In genomic region chr14:98931911-98932310, GRCh38 we compare ENCODE assay signal across 9 cellular contexts.
DNase-seq lines count a peak whose midpoint lies in the region; ATAC-seq and TF ChIP-seq lines count a peak whose summit lies in the region.
"Had no signal": no experiment of that assay in that cellular context is flagged by ENCODE, and none has a peak within 500 bp of the region (broad histone marks: within the 10 kb centered on the region; RNA-seq: fewer than 3 reads in every experiment).

No MANE protein-coding gene starts in this region.

- intact Hi-C loops in colonic mucosa (cut with DNase I) (no loop called here), CD14-positive monocyte (cut with micrococcal nuclease) (no loop called here), uterus (cut with DNase I; ENCODE audit: low total_unique reads) (no loop called here), esophagus squamous epithelium (cut with DNase I) (no loop called here)

- CTCF ChIA-PET in activated CD8-positive, alpha-beta memory T cell treated with anti-CD3 and anti-CD28 coated beads, Interleukin-2, amount 10 ng/mL, durations not matched to agents 7 days and 5 days (lab: Charles Lee) = interaction anchor here (1.3 to 2.4 kb wide), 4 partner anchors 9 to 124 kb away, joined by 3 to 6 read pairs (median 3); no protein-coding TSS in a partner anchor

- H3K27ac ChIP-seq in DND-41 (ENCODE audit: low read length) = peak overlapping the region; percentile 95
- H3K27ac ChIP-seq in colonic mucosa = no peak overlapping the region
- no peak overlapping the region for H3K27ac ChIP-seq in uterus
- H3K27ac ChIP-seq in esophagus squamous epithelium = no peak overlapping the region
- H3K27ac ChIP-seq: WERI-Rb-1 had no signal

- H3K9me3 ChIP-seq in DND-41 (ENCODE audit: insufficient read depth, low read length, severe bottlenecking) = no peaks in the 10 kb centered on the region
- H3K9me3 ChIP-seq in colonic mucosa = no peaks in the 10 kb centered on the region
- H3K9me3 ChIP-seq in uterus = no peaks in the 10 kb centered on the region
- no peaks in the 10 kb centered on the region for H3K9me3 ChIP-seq in esophagus squamous epithelium

- H3K27ac Mint-ChIP-seq in activated CD8-positive, alpha-beta memory T cell treated with anti-CD3 and anti-CD28 coated beads, Interleukin-2, amount 10 ng/mL, durations not matched to agents 7 days and 5 days = peak overlapping the region; percentile 85
- H3K27ac Mint-ChIP-seq in CD14-positive monocyte = no peak overlapping the region

- peak overlapping the region; percentile 49 for H3K4me3 Mint-ChIP-seq in activated CD8-positive, alpha-beta memory T cell treated with anti-CD3 and anti-CD28 coated beads, Interleukin-2, amount 10 ng/mL, durations not matched to agents 7 days and 5 days
- no peak overlapping the region for H3K4me3 Mint-ChIP-seq in CD14-positive monocyte

- peaks cover 2% of the 10 kb centered on the region for H3K36me3 Mint-ChIP-seq in activated CD8-positive, alpha-beta memory T cell treated with anti-CD3 and anti-CD28 coated beads, Interleukin-2, amount 10 ng/mL, durations not matched to agents 7 days and 5 days
- no peaks in the 10 kb centered on the region for H3K36me3 Mint-ChIP-seq in CD14-positive monocyte

- H4K20me1 ChIP-seq in DND-41 (ENCODE audit: insufficient read depth, low read length) = no peaks in the 10 kb centered on the region

- TF ChIP-seq POLR2A in uterus (IDR thresholded peaks at IDR 0.05) = no peak
- TF ChIP-seq POLR2A in esophagus squamous epithelium (IDR thresholded peaks at IDR 0.05) = no peak

- H3K4me1 ChIP-seq in DND-41 (ENCODE audit: insufficient read depth, low read length) (peaks cover 39% of the 10 kb centered on the region), colonic mucosa (no peaks in the 10 kb centered on the region), uterus (no peaks in the 10 kb centered on the region), esophagus squamous epithelium (peaks cover 0 to 3% (median 3%) of the 10 kb centered on the region in 3 donors)

- H2AFZ ChIP-seq in DND-41 (ENCODE audit: low read depth, low read length) = no peak overlapping the region

- no peaks in the 10 kb centered on the region for H3K79me2 ChIP-seq in DND-41 (ENCODE audit: insufficient read depth, low read length)

- no peaks in the 10 kb centered on the region for H3K27me3 Mint-ChIP-seq in activated CD8-positive, alpha-beta memory T cell treated with anti-CD3 and anti-CD28 coated beads, Interleukin-2, amount 10 ng/mL, durations not matched to agents 7 days and 5 days
- H3K27me3 Mint-ChIP-seq in CD14-positive monocyte (ENCODE audit: low read depth in 3 of 3) = peaks cover 3 to 15% (median 7%) of the 10 kb centered on the region in 3 donors

- 83 to 95% methylated on average over 5 to 8 of the region's 8 CpGs for WGBS in esophagus squamous epithelium, 2 donors

- 0 out of 4 replicates have a peak overlapping the region, but pooled peaks of 1 of the 2 experiments have one; percentile 22 for H3K4me3 ChIP-seq in DND-41 (ENCODE audit: low read depth in 1 of 2, low read length in 2 of 2)
- H3K4me3 ChIP-seq in colonic mucosa = no peak overlapping the region
- H3K4me3 ChIP-seq in uterus = no peak overlapping the region
- H3K4me3 ChIP-seq in esophagus squamous epithelium = no peak overlapping the region

- H3K4me1 Mint-ChIP-seq in activated CD8-positive, alpha-beta memory T cell treated with anti-CD3 and anti-CD28 coated beads, Interleukin-2, amount 10 ng/mL, durations not matched to agents 7 days and 5 days = peaks cover 44% of the 10 kb centered on the region
- no peaks in the 10 kb centered on the region for H3K4me1 Mint-ChIP-seq in CD14-positive monocyte

- peak overlapping the region; percentile 52 for H3K4me2 ChIP-seq in DND-41 (ENCODE audit: insufficient read depth, low read length)

- no peaks in the 10 kb centered on the region for H3K36me3 ChIP-seq in DND-41 (ENCODE audit: insufficient read depth, low read length)
- H3K36me3 ChIP-seq in colonic mucosa = no peaks in the 10 kb centered on the region
- no peaks in the 10 kb centered on the region for H3K36me3 ChIP-seq in uterus
- no peaks in the 10 kb centered on the region for H3K36me3 ChIP-seq in esophagus squamous epithelium
- H3K36me3 ChIP-seq: WERI-Rb-1 had no signal

- ATAC-seq in DND-41 (ENCODE audit: insufficient read depth, low read depth) = peak; percentile 99
- ATAC-seq in activated CD8-positive, alpha-beta memory T cell treated with anti-CD3 and anti-CD28 coated beads, Interleukin-2, amount 10 ng/mL, durations not matched to agents 7 days and 5 days = peak; percentile 96

- peak; percentile 23 for TF ChIP-seq CTCF in DND-41 (IDR thresholded peaks at IDR 0.05; ENCODE audit: borderline replicate concordance, extremely low read depth, low read length, poor library complexity, severe bottlenecking)
- no peak for TF ChIP-seq CTCF in colonic mucosa (IDR thresholded peaks at IDR 0.05)
- no peak for TF ChIP-seq CTCF in CD14-positive monocyte (IDR thresholded peaks at IDR 0.05)
- no peak for TF ChIP-seq CTCF in uterus (IDR thresholded peaks at IDR 0.05)
- TF ChIP-seq CTCF in esophagus squamous epithelium (IDR thresholded peaks at IDR 0.05) = no peak

- H3K9me3 Mint-ChIP-seq in activated CD8-positive, alpha-beta memory T cell treated with anti-CD3 and anti-CD28 coated beads, Interleukin-2, amount 10 ng/mL, durations not matched to agents 7 days and 5 days (ENCODE audit: low read depth) = no peaks in the 10 kb centered on the region
- H3K9me3 Mint-ChIP-seq in CD14-positive monocyte = peaks cover 0 to 9% (median 3%) of the 10 kb centered on the region in 7 donors

- H3K27me3 ChIP-seq in DND-41 (ENCODE audit: insufficient read depth, low read length, poor library complexity) = no peaks in the 10 kb centered on the region
- H3K27me3 ChIP-seq in colonic mucosa = no peaks in the 10 kb centered on the region
- no peaks in the 10 kb centered on the region for H3K27me3 ChIP-seq in uterus
- no peaks in the 10 kb centered on the region for H3K27me3 ChIP-seq in esophagus squamous epithelium

- DNase-seq in DND-41 (peak; percentile 88), colonic mucosa (peak; percentile 34), CD14-positive monocyte (ENCODE audit: low spot score) (no peak), HuH-7.5 (ENCODE audit: low spot score) (no peak), uterus (no peak), esophagus squamous epithelium (lab: John Stamatoyannopoulos, UW) (no peak)
- DNase-seq in activated CD8-positive, alpha-beta memory T cell treated with anti-CD3 and anti-CD28 coated beads, Interleukin-2, amount 10 ng/mL, durations not matched to agents 7 days and 5 days = peak; percentile 90
- peak; percentile 20 to 51 (median 41) for DNase-seq in stimulated activated CD4-positive, alpha-beta T cell treated with anti-CD3 and anti-CD28 coated beads, TNF-alpha, amount 100 ng/mL, for 1 hour (ENCODE audit: low read depth in 3 of 3, low spot score in 1 of 3)
- DNase-seq: WERI-Rb-1 had no signal

- H3K9ac ChIP-seq in DND-41 (ENCODE audit: low read depth, low read length) (peak overlapping the region; percentile 43), colonic mucosa (ENCODE audit: low read depth in 2 of 2, low read length in 2 of 2) (no peak overlapping the region)

Comparison
In these comparisons a context has a peak if more than half of its experiments do, and no peak if none do; other contexts are left out.
1. DNase-seq: peak in DND-41 (single experiment), activated CD8-positive, alpha-beta memory T cell treated with anti-CD3 and anti-CD28 coated beads, Interleukin-2, amount 10 ng/mL, durations not matched to agents 7 days and 5 days (single experiment), colonic mucosa (single experiment) and stimulated activated CD4-positive, alpha-beta T cell treated with anti-CD3 and anti-CD28 coated beads, TNF-alpha, amount 100 ng/mL, for 1 hour (3 of 3); none in CD14-positive monocyte (single experiment), HuH-7.5 (single experiment), uterus (0 of 2) and esophagus squamous epithelium (single experiment).